Comparison of ENCODE assay signal across 8 cellular contexts in genomic region chr1:147598631-147599361, GRCh38. TPM values are rescaled to one million over a fixed set of nuclear protein-coding genes. Genes with fewer than 3 reads are reported as not detected.
DNase-seq lines count a peak whose midpoint lies in the region; ATAC-seq, FAIRE-seq and TF ChIP-seq lines count a peak whose summit lies in the region.

No MANE protein-coding gene starts in this region.

- TF ChIP-seq RAD21 in GM12878 (IDR thresholded peaks at IDR 0.05; ENCODE audit: insufficient read depth, low read depth, low read length) = no peak

- H3K4me3 ChIP-seq in GM12864 (ENCODE audit: low read depth, low read length) (peak overlapping the region; percentile 71), SJSA1 (peak overlapping the region; percentile 62), GM12878 (peak overlapping the region; percentile 79), iPS-18a (ENCODE audit: low read length) (peak overlapping the region; percentile 76), skeletal muscle tissue (ENCODE audit: low read length in 3 of 3) (peak overlapping the region; percentile 93 to 96 (median 93))

- CTCF ChIA-PET in GM12878 (lab: Yijun Ruan, JAX) = interaction anchor here (0.6 to 2.4 kb wide), 10 partner anchors 8 to 72 kb away, joined by 3 to 6 read pairs (median 4); a partner anchor contains a TSS

- peak overlapping the region; percentile 88 for H2AFZ ChIP-seq in GM12878 (ENCODE audit: control insufficient read depth, low read depth, low read length)

- peak overlapping the region; percentile 96 for H3K4me2 ChIP-seq in GM12878 (ENCODE audit: control insufficient read depth, insufficient read depth)

- peaks cover 10% of the 10 kb centered on the region for H3K79me2 ChIP-seq in GM12878 (ENCODE audit: control insufficient read depth, insufficient read depth, low read length)

- no TSS peak for BruUV-seq in GM12878 (replicated peaks; lab: Mats Ljungman, UMichigan)

- H3K27ac ChIP-seq in SJSA1 = no peak overlapping the region
- H3K27ac ChIP-seq in GM12878 (ENCODE audit: control insufficient read depth, insufficient read depth) = no peak overlapping the region
- peak overlapping the region; percentile 5 for H3K27ac ChIP-seq in iPS-18a (ENCODE audit: low read length)
- peak overlapping the region; percentile 89 for H3K27ac ChIP-seq in skeletal muscle tissue (ENCODE audit: low read depth, low read length)

- in situ Hi-C loops in GM12878 (cut with MboI) = no loop called here

- POLR2A ChIA-PET in GM12878 (lab: Charles Lee) = interaction anchor here (0.6 to 1.5 kb wide), 3 partner anchors 12 to 289 kb away, joined by 3 to 6 read pairs (median 3); a partner anchor contains a TSS

- H3K36me3 ChIP-seq in SJSA1 (no peaks in the 10 kb centered on the region), GM12878 (ENCODE audit: control insufficient read depth in 2 of 2, insufficient read depth in 2 of 2, low read length in 1 of 2) (no peaks in the 10 kb centered on the region), iPS-18a (ENCODE audit: control insufficient read depth, low read depth, low read length) (no peaks in the 10 kb centered on the region), skeletal muscle tissue (ENCODE audit: control insufficient read depth in 3 of 3, insufficient read depth in 3 of 3, low read length in 3 of 3) (no peaks in the 10 kb centered on the region)

- SMC1A ChIA-PET in GM12878 (lab: Charles Lee; ENCODE audit: uncharacterized antibody, unreplicated experiment) = interaction anchor here (0.7 to 1.4 kb wide), 4 partner anchors 13 to 69 kb away, joined by 3 read pairs; no protein-coding TSS in a partner anchor

- TF ChIP-seq CTCF in GM12864 (IDR thresholded peaks at IDR 0.05; ENCODE audit: low read depth, low read length, missing control alignments) (no peak), GM12878 (IDR thresholded peaks at IDR 0.05 in 2 of 3, conservative IDR thresholded peaks at IDR 0.05 in 1 of 3; ENCODE audit: control insufficient read depth in 2 of 3, extremely low read depth in 1 of 3, insufficient read depth in 1 of 3, low read depth in 3 of 3, low read length in 3 of 3) (no peak)

- no peak for FAIRE-seq in GM12878 (lab: Jason Lieb, UNC)

- intact Hi-C loops in GM12878 (cut with micrococcal nuclease; ENCODE audit: unreplicated experiment) = no loop called here

- H3K27me3 ChIP-seq in SJSA1 (replicated peaks) (peaks cover 14% of the 10 kb centered on the region; the same call in 1 of the 2 replicates), GM12878 (replicated peaks in 1 of 2; ENCODE audit: control insufficient read depth in 2 of 2, insufficient read depth in 2 of 2, low read length in 1 of 2) (peaks cover 0 to 6% of the 10 kb centered on the region in 2 experiments; a peak in 2 of 4 replicates), iPS-18a (ENCODE audit: control insufficient read depth, insufficient read depth, low read length) (peaks cover 27% of the 10 kb centered on the region), skeletal muscle tissue (ENCODE audit: control insufficient read depth in 3 of 3, insufficient read depth in 3 of 3, low read length in 3 of 3) (no peaks in the 10 kb centered on the region)

- RAD21 ChIA-PET in GM12878 (lab: Charles Lee; ENCODE audit: unreplicated experiment) = interaction anchor here (1.3 kb wide), 1 partner anchor 103 kb away, joined by 3 read pairs; no protein-coding TSS in a partner anchor

- H4K20me1 ChIP-seq in GM12878 (ENCODE audit: control insufficient read depth, insufficient read depth) = no peaks in the 10 kb centered on the region

- no peak for TF ChIP-seq POLR2A in GM12878 (IDR thresholded peaks at IDR 0.05; ENCODE audit: low read depth, low read length)

- peak; percentile 15 for ATAC-seq in HG02938 (IDR thresholded peaks at IDR 0.05; ENCODE audit: unreplicated experiment)
- ATAC-seq in GM12878 = peak; percentile 31
- no peak for ATAC-seq in HG03342 (IDR thresholded peaks at IDR 0.05; ENCODE audit: unreplicated experiment)

- no peak for TF ChIP-seq EP300 in GM12878 (IDR thresholded peaks at IDR 0.05; ENCODE audit: borderline replicate concordance in 1 of 2, control insufficient read depth in 1 of 2, low read depth in 2 of 2, low read length in 2 of 2)

- no peaks in the 10 kb centered on the region; the same call in 1 of the 2 replicates for H3K9me3 ChIP-seq in SJSA1 (replicated peaks)
- H3K9me3 ChIP-seq in GM12878 (replicated peaks; ENCODE audit: control insufficient read depth, insufficient read depth, low read length) = no peaks in the 10 kb centered on the region
- H3K9me3 ChIP-seq in iPS-18a (ENCODE audit: control insufficient read depth, low read depth, low read length) = no peaks in the 10 kb centered on the region
- H3K9me3 ChIP-seq in skeletal muscle tissue (ENCODE audit: control insufficient read depth in 3 of 3, low read length in 3 of 3) = no peaks in the 10 kb centered on the region

- DNase-seq in GM12864 (ENCODE audit: low read depth) (no peak), SJSA1 (ENCODE audit: low read depth in 1 of 2, low spot score in 2 of 2) (peak in 1 of 2 experiments; percentile 39), GM12878 (ENCODE audit: low read depth, low spot score) (no peak), iPS-NIHi7 (ENCODE audit: extremely low spot score) (no peak)

- WGBS in GM12878 (ENCODE audit: insufficient coverage, insufficient replicate concordance, low lambda C conversion rate, missing lambda C conversion rate) = 8% methylated on average over 30 of the region's 30 CpGs

- H3K9ac ChIP-seq in GM12878 (ENCODE audit: control insufficient read depth, insufficient read depth, low read length) = peak overlapping the region; percentile 57
- peak overlapping the region; percentile 52 for H3K9ac ChIP-seq in iPS-18a (ENCODE audit: low read length)
- peak overlapping the region; percentile 91 to 93 (median 92) for H3K9ac ChIP-seq in skeletal muscle tissue (ENCODE audit: low read depth in 1 of 3, low read length in 3 of 3)

- H3K4me1 ChIP-seq in SJSA1 (replicated peaks) = peaks cover 12% of the 10 kb centered on the region
- peaks cover 12% of the 10 kb centered on the region for H3K4me1 ChIP-seq in GM12878 (ENCODE audit: control insufficient read depth, insufficient read depth, low read length)
- H3K4me1 ChIP-seq in iPS-18a (ENCODE audit: control insufficient read depth, low read depth, low read length) = peaks cover 31% of the 10 kb centered on the region
- H3K4me1 ChIP-seq in skeletal muscle tissue (ENCODE audit: control insufficient read depth in 3 of 3, insufficient read depth in 3 of 3, low read length in 3 of 3) = peaks cover 16 to 18% (median 18%) of the 10 kb centered on the region in 3 donors

TF ChIP-seq in GM12878, 131 proteins besides CTCF, POLR2A, EP300 and RAD21:
- no peak for TF ChIP-seq SIN3A (IDR thresholded peaks at IDR 0.05; ENCODE audit: low read depth, low read length)
- TF ChIP-seq PML (IDR thresholded peaks at IDR 0.05; ENCODE audit: low read length) = no peak
- TF ChIP-seq IKZF1 (conservative IDR thresholded peaks at IDR 0.05) = peak; percentile 29; the same call in 1 of the 2 replicates
- TF ChIP-seq GATAD2B (conservative IDR thresholded peaks at IDR 0.05; ENCODE audit: low read depth) = no peak
- 0 out of 2 replicates have a peak, but pooled peaks have one; percentile 24 for TF ChIP-seq ATF7 (IDR thresholded peaks at IDR 0.05; ENCODE audit: low read depth)
- no peak for TF ChIP-seq POU2F2 (IDR thresholded peaks at IDR 0.05; ENCODE audit: borderline replicate concordance, low read depth, low read length)

RNA-seq across cellular contexts. Expression of gene BCL9, which starts 57.5 kb away (rescaled TPM):
- total RNA-seq in SJSA1 (2014; rRNA removed; shearing (Covaris generic)) = 0.85 and 6.8 TPM in 2 replicates
- total RNA-seq in GM12878 (2013; cell fraction: nucleolus; rRNA removed) = 6.0 and 7.9 TPM in 2 replicates
- 4.3 and 6.8 TPM in 2 replicates for total RNA-seq in GM12878 (2014; rRNA removed)
- total RNA-seq in GM12878 (2014; rRNA removed; fragmentation: Illumina TruSeq; extraction: Trizol) = 4.1 and 4.9 TPM in 2 replicates
- total RNA-seq in GM12878 (2021) = 18.0 and 18.4 TPM in 2 replicates
- polyA plus RNA-seq in GM12878 (2011; ENCODE audit: low read depth) = 4.5 TPM
- polyA plus RNA-seq in GM12878 (2011; rRNA removed) = 2.1 and 3.2 TPM in 2 replicates
- polyA plus RNA-seq in GM12878 (2011; cell fraction: cytosol; rRNA removed) = 4.6 and 5.4 TPM in 2 replicates
- 7.1 and 9.2 TPM in 2 replicates for polyA plus RNA-seq in GM12878 (2011; cell fraction: nucleus; rRNA removed)
- polyA plus RNA-seq in GM12878 (2012) = 7.5 and 7.7 TPM in 2 replicates
- 10.4 and 13.7 TPM in 2 replicates for polyA plus RNA-seq in GM12878 (2014; fragmentation: Illumina TruSeq; extraction: Trizol)
- polyA plus RNA-seq in GM12878 (2014; fragmentation: Nextera tagmentation; extraction: Ambion mirVana) = 1 to 10 TPM in 1 of 2 experiments, under 1 TPM in 1; 0.51 to 1.0 TPM
- 6.9 and 7.6 TPM in 2 replicates for polyA plus RNA-seq in GM12878 (2014; rRNA removed)
- 1 to 10 TPM; 3.5 to 6.9 TPM for polyA plus RNA-seq in GM12878 (2016; fragmentation: Nextera tagmentation; extraction: Ambion mirVana)
- polyA minus RNA-seq in GM12878 (2011; rRNA and poly(A)+ RNA removed) = 3.8 and 6.7 TPM in 2 replicates
- polyA minus RNA-seq in GM12878 (2011; cell fraction: cytosol; rRNA and poly(A)+ RNA removed) = 4.5 and 6.0 TPM in 2 replicates
- 3.4 and 6.2 TPM in 2 replicates for polyA minus RNA-seq in GM12878 (2011; cell fraction: nucleus; rRNA and poly(A)+ RNA removed)
- 8.9 TPM for total RNA-seq in skeletal muscle tissue

Comparison
In these comparisons a context has a peak if more than half of its experiments do, and no peak if none do; other contexts are left out.
1. H3K27ac ChIP-seq: peak in iPS-18a (single experiment) and skeletal muscle tissue (single experiment); none in SJSA1 (single experiment) and GM12878 (single experiment).
2. Peak in every context shown above with its lines, with median percentiles within 50 percentile points of each other: H3K4me3 ChIP-seq and H3K9ac ChIP-seq.